7 cellular contexts compared by ENCODE assay signal in genomic region chr15:96109820-96110219, GRCh38.
"Had no signal": no experiment of that assay in that cellular context is flagged by ENCODE, and none has a peak within 500 bp of the region (broad histone marks: within the 10 kb centered on the region; RNA-seq: fewer than 3 reads in every experiment).

No MANE protein-coding gene starts in this region.

- DNase-seq: IMR-90, KBM-7, KG1 had no signal

- H3K4me3 Mint-ChIP-seq: IgD-negative memory B cell had no signal

- H3K4me1 Mint-ChIP-seq: IgD-negative memory B cell had no signal

- H3K4me3 ChIP-seq: K562 had no signal

- H3K27ac ChIP-seq: HL-60, KMS-11 had no signal

- H3K27me3 Mint-ChIP-seq: IgD-negative memory B cell had no signal

- H3K27ac Mint-ChIP-seq: IgD-negative memory B cell had no signal
